ENCODE assay signal across 18 cellular contexts in genomic region chr6:56992053-56992452, GRCh38. TPM values are rescaled to one million over a fixed set of nuclear protein-coding genes. Genes with fewer than 3 reads are reported as not detected.
DNase-seq lines count a peak whose midpoint lies in the region; ATAC-seq and TF ChIP-seq lines count a peak whose summit lies in the region.
"Had no signal": no experiment of that assay in that cellular context is flagged by ENCODE, and none has a peak within 500 bp of the region (broad histone marks: within the 10 kb centered on the region; RNA-seq: fewer than 3 reads in every experiment).

No MANE protein-coding gene starts in this region.

- peak overlapping the region; percentile 34; the same call in 1 of the 2 replicates for H2AFZ ChIP-seq in PC-3 (ENCODE audit: low read length)

- no peaks in the 10 kb centered on the region for H3K9me3 ChIP-seq in PC-3 (ENCODE audit: low read length)
- H3K9me3 ChIP-seq in heart right ventricle, result no peaks in the 10 kb centered on the region

- POLR2A ChIA-PET in PC-3 (lab: Charles Lee; ENCODE audit: unreplicated experiment), result no interaction called here
- POLR2A ChIA-PET in activated CD4-positive, alpha-beta T cell treated with anti-CD3 and anti-CD28 coated beads, Interleukin-2, amount 10 ng/mL, durations not matched to agents 7 days and 5 days (lab: Charles Lee), result no interaction called here

- peaks cover 12% of the 10 kb centered on the region for H3K36me3 Mint-ChIP-seq in osteocyte (ENCODE audit: unreplicated experiment)
- H3K36me3 Mint-ChIP-seq in activated CD4-positive, alpha-beta T cell treated with anti-CD3 and anti-CD28 coated beads, Interleukin-2, amount 10 ng/mL, durations not matched to agents 7 days and 5 days (ENCODE audit: low read depth), result no peaks in the 10 kb centered on the region
- H3K36me3 Mint-ChIP-seq: CD4-positive, CD25-positive, alpha-beta regulatory T cell; IgD-negative memory B cell had no signal

- no peaks in the 10 kb centered on the region for H3K9me2 ChIP-seq in PC-3 (replicated peaks; ENCODE audit: low read length)

- H3K79me2 ChIP-seq in PC-3 (ENCODE audit: low read length), result no peaks in the 10 kb centered on the region

- no peaks in the 10 kb centered on the region for H4K20me1 ChIP-seq in PC-3 (ENCODE audit: low read length)

- 62 to 69% methylated on average over 1 of the region's 1 CpG for WGBS in heart right ventricle, 2 donors

- no peak overlapping the region for H3K9ac ChIP-seq in PC-3 (ENCODE audit: low read length)

- H3K4me1 Mint-ChIP-seq in osteocyte (ENCODE audit: unreplicated experiment), result peaks cover 15% of the 10 kb centered on the region
- no peaks in the 10 kb centered on the region for H3K4me1 Mint-ChIP-seq in activated CD4-positive, alpha-beta T cell treated with anti-CD3 and anti-CD28 coated beads, Interleukin-2, amount 10 ng/mL, durations not matched to agents 7 days and 5 days
- H3K4me1 Mint-ChIP-seq: CD4-positive, CD25-positive, alpha-beta regulatory T cell; IgD-negative memory B cell had no signal

- H3K4me3 Mint-ChIP-seq in osteocyte (ENCODE audit: unreplicated experiment), result no peak overlapping the region
- no peak overlapping the region for H3K4me3 Mint-ChIP-seq in activated CD4-positive, alpha-beta T cell treated with anti-CD3 and anti-CD28 coated beads, Interleukin-2, amount 10 ng/mL, durations not matched to agents 7 days and 5 days
- H3K4me3 Mint-ChIP-seq: CD4-positive, CD25-positive, alpha-beta regulatory T cell; IgD-negative memory B cell had no signal

- intact Hi-C loops in PC-3 (cut with micrococcal nuclease), result no loop called here
- intact Hi-C loops in heart right ventricle (cut with DNase I), result no loop called here

- BruUV-seq in PC-3 (replicated peaks; lab: Mats Ljungman, UMichigan), result no TSS peak

- CTCF ChIA-PET in PC-3 (lab: Charles Lee), result interaction anchor here (0.5 to 1.2 kb wide), 4 partner anchors 21 to 112 kb away, joined by 3 to 8 read pairs (median 3); no protein-coding TSS in a partner anchor
- CTCF ChIA-PET in activated CD4-positive, alpha-beta T cell treated with anti-CD3 and anti-CD28 coated beads, Interleukin-2, amount 10 ng/mL, durations not matched to agents 7 days and 5 days (lab: Charles Lee), result no interaction called here

- no peaks in the 10 kb centered on the region for H3K27me3 Mint-ChIP-seq in osteocyte (ENCODE audit: unreplicated experiment)
- peaks cover 12% of the 10 kb centered on the region for H3K27me3 Mint-ChIP-seq in activated CD4-positive, alpha-beta T cell treated with anti-CD3 and anti-CD28 coated beads, Interleukin-2, amount 10 ng/mL, durations not matched to agents 7 days and 5 days

- H3K4me1 ChIP-seq in PC-3 (ENCODE audit: insufficient read depth, low read length) (peaks cover 14% of the 10 kb centered on the region; the same call in 1 of the 2 replicates), heart right ventricle (no peaks in the 10 kb centered on the region)

- TF ChIP-seq CTCF in PC-3 (conservative IDR thresholded peaks at IDR 0.05; ENCODE audit: low read depth, low read length) (no peak), osteocyte (IDR thresholded peaks at IDR 0.05) (no peak), heart right ventricle (IDR thresholded peaks at IDR 0.05) (no peak)

- no peaks in the 10 kb centered on the region for H3K27me3 ChIP-seq in PC-3 (ENCODE audit: low read length)
- H3K27me3 ChIP-seq in heart right ventricle, result peaks cover 0 to 13% (median 0%) of the 10 kb centered on the region in 7 donors

- no peak overlapping the region for H3K27ac ChIP-seq in PC-3 (ENCODE audit: low read length)
- H3K27ac ChIP-seq in heart right ventricle, result no peak overlapping the region

- no peak overlapping the region for H3K4me3 ChIP-seq in PC-3 (ENCODE audit: low read length)
- H3K4me3 ChIP-seq in heart right ventricle, result no peak overlapping the region

- H3K9me3 Mint-ChIP-seq in osteocyte (ENCODE audit: unreplicated experiment), result no peaks in the 10 kb centered on the region
- H3K9me3 Mint-ChIP-seq in activated CD4-positive, alpha-beta T cell treated with anti-CD3 and anti-CD28 coated beads, Interleukin-2, amount 10 ng/mL, durations not matched to agents 7 days and 5 days, result no peaks in the 10 kb centered on the region
- H3K9me3 Mint-ChIP-seq: IgD-negative memory B cell had no signal

- no peaks in the 10 kb centered on the region for H3F3A ChIP-seq in PC-3 (ENCODE audit: low read length, unreplicated experiment)

- DNase-seq in PC-3 (no peak), foreskin melanocyte (peak; percentile 11), osteocyte (ENCODE audit: extremely low spot score, unreplicated experiment) (no peak), heart right ventricle (no peak)
- no peak for DNase-seq in activated CD4-positive, alpha-beta T cell treated with anti-CD3 and anti-CD28 coated beads, Interleukin-2, amount 10 ng/mL, durations not matched to agents 7 days and 5 days
- DNase-seq: CD4-positive, CD25-positive, alpha-beta regulatory T cell; COR-L47; DMS79; NCI-H1417; NCI-H1694 treated with DMSO at 0.1 percent for 48 hours; NCI-H2081 treated with DMSO at 0.1 percent for 48 hours; NCI-H2171 treated with DMSO at 0.1 percent for 48 hours; NCI-H524 treated with DMSO at 0.1 percent for 48 hours; NCI-H82 had no signal

- 0 out of 2 replicates have a peak overlapping the region, but pooled peaks have one; percentile 23 for H3K4me2 ChIP-seq in PC-3 (ENCODE audit: low read length)

- peak overlapping the region; percentile 74 for H3K27ac Mint-ChIP-seq in osteocyte (ENCODE audit: unreplicated experiment)
- H3K27ac Mint-ChIP-seq in activated CD4-positive, alpha-beta T cell treated with anti-CD3 and anti-CD28 coated beads, Interleukin-2, amount 10 ng/mL, durations not matched to agents 7 days and 5 days, result no peak overlapping the region
- H3K27ac Mint-ChIP-seq: CD4-positive, CD25-positive, alpha-beta regulatory T cell; IgD-negative memory B cell had no signal

- ATAC-seq in GM21619 (IDR thresholded peaks at IDR 0.05; ENCODE audit: unreplicated experiment) (peak; percentile 53), PC-3 (no peak), heart right ventricle (no peak), GM21390 (IDR thresholded peaks at IDR 0.05; ENCODE audit: unreplicated experiment) (no peak)
- ATAC-seq: Right ventricle myocardium inferior had no signal

- no peaks in the 10 kb centered on the region for H3K36me3 ChIP-seq in PC-3 (ENCODE audit: low read depth, low read length)
- H3K36me3 ChIP-seq in heart right ventricle, result no peaks in the 10 kb centered on the region

RNA-seq across cellular contexts. Expression of gene BEND6, which starts 37.1 kb away (rescaled TPM):
- total RNA-seq in PC-3 (2014; rRNA removed), result 0.58 and 1.3 TPM in 2 replicates
- total RNA-seq in osteocyte, result 7.0 and 9.2 TPM in 2 replicates
- 1 to 10 TPM in 2 of 10 donors, under 1 TPM in 8; 0.07 to 1.8 (median 0.51) TPM for total RNA-seq in heart right ventricle
- under 1 TPM; 0.09 to 0.15 TPM for polyA plus RNA-seq in heart right ventricle
- total RNA-seq in activated CD4-positive, alpha-beta T cell treated with anti-CD3 and anti-CD28 coated beads, Interleukin-2, amount 10 ng/mL, durations not matched to agents 7 days and 5 days, result not detected
- total RNA-seq: CD4-positive, CD25-positive, alpha-beta regulatory T cell had no signal
- polyA plus RNA-seq: CD4-positive, CD25-positive, alpha-beta regulatory T cell; IgD-negative memory B cell had no signal

RNA-seq across cellular contexts. Expression of gene KIAA1586, which starts 54.4 kb away (rescaled TPM):
- 6.0 and 7.4 TPM in 2 replicates for total RNA-seq in PC-3 (2014; rRNA removed)
- 15.7 and 18.1 TPM in 2 replicates for total RNA-seq in osteocyte
- total RNA-seq in heart right ventricle, result 10 to 100 TPM in 1 of 10 donors, 1 to 10 TPM in 9; 5.7 to 10.4 (median 8.1) TPM
- 1 to 10 TPM; 1.8 to 3.1 TPM for polyA plus RNA-seq in heart right ventricle
- total RNA-seq in activated CD4-positive, alpha-beta T cell treated with anti-CD3 and anti-CD28 coated beads, Interleukin-2, amount 10 ng/mL, durations not matched to agents 7 days and 5 days, result 10 to 100 TPM; 13.9 to 15.4 TPM
